Comparison of ENCODE assay signal across 10 cellular contexts in genomic region chr1:165898837-165899236, GRCh38.
DNase-seq lines count a peak whose midpoint lies in the region; ATAC-seq and TF ChIP-seq lines count a peak whose summit lies in the region.
"Had no signal": no experiment of that assay in that cellular context is flagged by ENCODE, and none has a peak within 500 bp of the region (broad histone marks: within the 10 kb centered on the region; RNA-seq: fewer than 3 reads in every experiment).

No MANE protein-coding gene starts in this region.

- no peak for TF ChIP-seq EP300 in esophagus muscularis mucosa (IDR thresholded peaks at IDR 0.05)

- TF ChIP-seq POLR2A in esophagus muscularis mucosa (IDR thresholded peaks at IDR 0.05; ENCODE audit: low read depth) = no peak

- peak overlapping the region; percentile 1 to 59 (median 3) for H3K27ac ChIP-seq in esophagus muscularis mucosa (replicated peaks in 1 of 4)

- H3K27me3 Mint-ChIP-seq in endothelial cell (ENCODE audit: unreplicated experiment) = peaks cover 10% of the 10 kb centered on the region

- 32% methylated on average over 3 of the region's 3 CpGs for WGBS in esophagus muscularis mucosa

- ATAC-seq in GM19463 (IDR thresholded peaks at IDR 0.05; ENCODE audit: unreplicated experiment) = no peak
- no peak for ATAC-seq in sciatic nerve

- H3K4me1 ChIP-seq in esophagus muscularis mucosa = peaks cover 18 to 37% (median 22%) of the 10 kb centered on the region in 4 donors

- in situ Hi-C loops in GM13976 (cut with MboI; ENCODE audit: low sequenced_read_pairs, unreplicated experiment) = no loop called here

- no peaks in the 10 kb centered on the region for H3K9me3 ChIP-seq in esophagus muscularis mucosa

- peaks cover 40% of the 10 kb centered on the region for H3K36me3 Mint-ChIP-seq in endothelial cell (ENCODE audit: low read depth, unreplicated experiment)

- no peak overlapping the region for H3K4me3 ChIP-seq in esophagus muscularis mucosa

- H3K4me1 Mint-ChIP-seq in endothelial cell (ENCODE audit: unreplicated experiment) = peaks cover 56% of the 10 kb centered on the region

- H3K9me3 Mint-ChIP-seq in endothelial cell (ENCODE audit: unreplicated experiment) = no peaks in the 10 kb centered on the region

- intact Hi-C loops in esophagus muscularis mucosa (cut with DNase I) = loop anchor here (5.0 kb wide), 1 partner anchor 72 kb away; the partner anchor contains the start of gene UCK2
- intact Hi-C loops in sciatic nerve (cut with DNase I) = no loop called here

- peaks cover 0 to 36% (median 21%) of the 10 kb centered on the region in 4 donors for H3K36me3 ChIP-seq in esophagus muscularis mucosa

- H3K27me3 ChIP-seq in esophagus muscularis mucosa = no peaks in the 10 kb centered on the region

- DNase-seq in AG08396 (ENCODE audit: low spot score) = peak; percentile 91
- peak; percentile 82 for DNase-seq in RKO (ENCODE audit: low spot score)
- no peak for DNase-seq in esophagus muscularis mucosa (ENCODE audit: extremely low spot score)
- peak; percentile 100 for DNase-seq in myocyte (ENCODE audit: low read depth)
- DNase-seq in GM13976 (ENCODE audit: low spot score) = no peak
- no peak for DNase-seq in endothelial cell (ENCODE audit: low spot score)
- no peak for DNase-seq in sciatic nerve (ENCODE audit: low spot score)
- DNase-seq: activated CD4-positive, CD25-positive, alpha-beta regulatory T cell treated with anti-CD3 and anti-CD28 coated beads, Interleukin-2, amount 50 U/mL, for 72 hours; NCI-H524 treated with DMSO at 0.1 percent for 48 hours had no signal

- TF ChIP-seq CTCF in esophagus muscularis mucosa (IDR thresholded peaks at IDR 0.05) (no peak), GM13976 (IDR thresholded peaks at IDR 0.05; ENCODE audit: borderline replicate concordance, control extremely low read depth, extremely low read depth, insufficient read depth, missing control alignments) (no peak), endothelial cell (IDR thresholded peaks at IDR 0.05; ENCODE audit: unreplicated experiment) (no peak)

- no peak overlapping the region for H3K27ac Mint-ChIP-seq in endothelial cell (ENCODE audit: unreplicated experiment)

- H3K4me3 Mint-ChIP-seq in endothelial cell (ENCODE audit: unreplicated experiment) = no peak overlapping the region

Comparison
In these comparisons a context has a peak if more than half of its experiments do, and no peak if none do; other contexts are left out.
1. DNase-seq: peak in AG08396 (single experiment), RKO (single experiment) and myocyte (single experiment); none in esophagus muscularis mucosa (single experiment), GM13976 (single experiment), endothelial cell (single experiment) and sciatic nerve (single experiment).